In genomic region chr12:50453872-50454271, GRCh38 we compare ENCODE assay signal across 22 cellular contexts. TPM values are rescaled to one million over a fixed set of nuclear protein-coding genes. Genes with fewer than 3 reads are reported as not detected.
A peak's percentile ranks its signal among the peaks of the same experiment; 100 is the strongest.
DNase-seq lines count a peak whose midpoint lies in the region; ATAC-seq and TF ChIP-seq lines count a peak whose summit lies in the region.
"Had no signal": no experiment of that assay in that cellular context is flagged by ENCODE, and none has a peak within 500 bp of the region (broad histone marks: within the 10 kb centered on the region; RNA-seq: fewer than 3 reads in every experiment).

No MANE protein-coding gene starts in this region.

- ATAC-seq in SK-N-SH treated with all-trans-retinoic acid at 6 μM for 48 hours (no peak), GM23338 (no peak)
- no peak for ATAC-seq in activated T-cell treated with anti-CD3 and anti-CD28 coated beads, Interleukin-2, amount 50 U/mL, for 72 hours (replicated peaks in 1 of 2)
- ATAC-seq: GM12878, Panc1, Right ventricle myocardium inferior had no signal

- H3K27ac Mint-ChIP-seq in H9 (no peak overlapping the region), GM23338 (no peak overlapping the region)
- no peak overlapping the region for H3K27ac Mint-ChIP-seq in activated T-cell treated with anti-CD3 and anti-CD28 coated beads, Interleukin-2, amount 50 U/mL, for 72 hours

- TF ChIP-seq RAD21 in SK-N-SH (IDR thresholded peaks at IDR 0.05; ENCODE audit: low read length): no peak

- H3K4me3 ChIP-seq in SK-N-SH (ENCODE audit: low read depth in 2 of 2, low read length in 1 of 2) (no peak overlapping the region), SK-N-MC (peak overlapping the region; percentile 42; the same call in 1 of the 2 replicates), fibroblast of lung (replicated peaks in 1 of 4; ENCODE audit: control extremely low read depth in 1 of 4, insufficient read depth in 1 of 4, low read depth in 3 of 4, low read length in 4 of 4) (no peak overlapping the region), GM23338 (no peak overlapping the region)
- H3K4me3 ChIP-seq: BLaER1, GM12878, GM23248 had no signal

- no peak for DNase-seq in SK-N-SH
- peak; percentile 81 for DNase-seq in SK-N-MC (ENCODE audit: low read depth, low spot score)
- peak; percentile 5 to 16 for DNase-seq in fibroblast of lung (ENCODE audit: low read depth in 2 of 2)
- DNase-seq in H9: no peak
- DNase-seq in GM23338 (ENCODE audit: low spot score): no peak
- no peak for DNase-seq in activated T-cell treated with anti-CD3 and anti-CD28 coated beads, Interleukin-2, amount 50 U/mL, for 72 hours
- no peak for DNase-seq in activated effector memory CD4-positive, alpha-beta T cell treated with anti-CD3 and anti-CD28 coated beads, Interleukin-2, amount 50 U/mL, for 16 hours
- DNase-seq: CD8-positive, alpha-beta memory T cell; DMS79 treated with DMSO at 0.1 percent for 48 hours; KBM-7; NCI-H1048; NCI-H1436 treated with DMSO at 0.1 percent for 48 hours; NCI-H2081 treated with DMSO at 0.1 percent for 48 hours; NCI-H524; T-helper 1 cell had no signal

- H4K5ac ChIP-seq in H9 (ENCODE audit: insufficient read length, low read depth, low read length): no peak overlapping the region

- H3K27me3 ChIP-seq in SK-N-SH (ENCODE audit: insufficient read depth): no peaks in the 10 kb centered on the region
- H3K27me3 ChIP-seq in fibroblast of lung (ENCODE audit: control insufficient read depth, insufficient read depth, low read length): no peaks in the 10 kb centered on the region
- no peaks in the 10 kb centered on the region for H3K27me3 ChIP-seq in H9 (ENCODE audit: insufficient read depth, low read length)
- H3K27me3 ChIP-seq in GM23338 (ENCODE audit: insufficient read depth): no peaks in the 10 kb centered on the region
- H3K27me3 ChIP-seq: BLaER1 had no signal

- no peak overlapping the region for H3T11ph ChIP-seq in H9 (ENCODE audit: low read length)

- no peaks in the 10 kb centered on the region for H3K23me2 ChIP-seq in H9 (ENCODE audit: insufficient read length, low read depth, low read length, poor library complexity, severe bottlenecking)

- peaks cover 20 to 51% of the 10 kb centered on the region in 2 experiments for H3K36me3 ChIP-seq in SK-N-SH (replicated peaks in 1 of 2; ENCODE audit: control insufficient read depth in 1 of 2, insufficient read depth in 2 of 2, low read length in 1 of 2)
- peaks cover 40% of the 10 kb centered on the region for H3K36me3 ChIP-seq in SK-N-MC (ENCODE audit: insufficient read depth, low read length)
- H3K36me3 ChIP-seq in fibroblast of lung (ENCODE audit: control insufficient read depth, insufficient read depth, low read length): peaks cover 2% of the 10 kb centered on the region
- peaks cover 26% of the 10 kb centered on the region; the same call in 1 of the 2 replicates for H3K36me3 ChIP-seq in GM23338 (ENCODE audit: insufficient read depth)

- H2BK20ac ChIP-seq in H9 (ENCODE audit: low read depth, low read length, poor library complexity, severe bottlenecking): no peak overlapping the region

- no peak overlapping the region for H3K4ac ChIP-seq in H9 (ENCODE audit: low read depth, low read length)

- H3K9me2 ChIP-seq in SK-N-SH: no peaks in the 10 kb centered on the region
- no peaks in the 10 kb centered on the region for H3K9me2 ChIP-seq in GM23338 (ENCODE audit: insufficient read depth)

- H3K14ac ChIP-seq in H9 (ENCODE audit: insufficient read depth, low read length): no peak overlapping the region

- H3K18ac ChIP-seq in H9 (ENCODE audit: insufficient read length, low read depth, low read length): no peak overlapping the region

- H2AFZ ChIP-seq in SK-N-SH (ENCODE audit: low read depth) (no peak overlapping the region), fibroblast of lung (ENCODE audit: low read length) (no peak overlapping the region), H9 (ENCODE audit: low read length) (no peak overlapping the region), GM23338 (no peak overlapping the region)
- H2AFZ ChIP-seq: GM23248 had no signal

- no peaks in the 10 kb centered on the region for H3K4me1 ChIP-seq in SK-N-SH (ENCODE audit: control insufficient read depth in 1 of 2, insufficient read depth in 2 of 2, low read depth in 1 of 2, low read length in 1 of 2)
- no peaks in the 10 kb centered on the region for H3K4me1 ChIP-seq in fibroblast of lung (ENCODE audit: control insufficient read depth, extremely low read depth, insufficient read depth, low read length)
- H3K4me1 ChIP-seq in H9 (ENCODE audit: insufficient read depth, low read length): no peaks in the 10 kb centered on the region
- H3K4me1 ChIP-seq in GM23338 (ENCODE audit: insufficient read depth): no peaks in the 10 kb centered on the region
- H3K4me1 ChIP-seq: BLaER1 had no signal

- H2BK5ac ChIP-seq in H9 (ENCODE audit: insufficient read length, low read length): no peak overlapping the region

- H4K8ac ChIP-seq in H9 (replicated peaks; ENCODE audit: insufficient read length, low read depth, low read length): no peak overlapping the region

- H3K9ac ChIP-seq in SK-N-SH (no peak overlapping the region), SK-N-MC (ENCODE audit: insufficient read length) (peak overlapping the region; percentile 7), fibroblast of lung (ENCODE audit: insufficient read depth, low read length) (no peak overlapping the region), H9 (ENCODE audit: extremely low read depth, insufficient read length, low read length) (no peak overlapping the region)
- H3K9ac ChIP-seq: BLaER1, GM23248 had no signal

- TF ChIP-seq EP300 in SK-N-SH (IDR thresholded peaks at IDR 0.05; ENCODE audit: borderline replicate concordance in 1 of 2, low read depth in 1 of 2, low read length in 1 of 2): no peak

- H2BK15ac ChIP-seq in H9 (ENCODE audit: low read depth, low read length): no peak overlapping the region

- CTCF ChIA-PET in SK-N-SH (lab: Yijun Ruan, JAX): interaction anchor here (0.8 to 1.6 kb wide), 2 partner anchors 21 to 184 kb away, joined by 3 to 6 read pairs; no protein-coding TSS in a partner anchor

- H3K56ac ChIP-seq in H9 (ENCODE audit: insufficient read length, low read depth, low read length): no peak overlapping the region

- H2BK120ac ChIP-seq in H9 (ENCODE audit: low read depth, low read length, poor library complexity, severe bottlenecking): no peak overlapping the region

- H3K4me1 Mint-ChIP-seq in H9 (peaks cover 0 to 3% of the 10 kb centered on the region in 2 experiments; a peak in 1 of 4 replicates), GM23338 (peaks cover 2% of the 10 kb centered on the region; the same call in 1 of the 3 replicates)
- H3K4me1 Mint-ChIP-seq in activated T-cell treated with anti-CD3 and anti-CD28 coated beads, Interleukin-2, amount 50 U/mL, for 72 hours (ENCODE audit: low read depth): no peaks in the 10 kb centered on the region

- TF ChIP-seq CTCF in SK-N-SH (IDR thresholded peaks at IDR 0.05): no peak
- no peak for TF ChIP-seq CTCF in fibroblast of lung (conservative IDR thresholded peaks at IDR 0.05 in 1 of 2, IDR thresholded peaks at IDR 0.05 in 1 of 2; ENCODE audit: low read depth in 1 of 2, low read length in 2 of 2)
- TF ChIP-seq CTCF in H9 (conservative IDR thresholded peaks at IDR 0.05): no peak
- no peak for TF ChIP-seq CTCF in GM23338 (conservative IDR thresholded peaks at IDR 0.05; ENCODE audit: low read depth in 2 of 2)

- H3K79me2 ChIP-seq in SK-N-SH (ENCODE audit: insufficient read depth) (peaks cover 6% of the 10 kb centered on the region; the same call in 1 of the 2 replicates), fibroblast of lung (ENCODE audit: control insufficient read depth, insufficient read depth, low read length) (no peaks in the 10 kb centered on the region), H9 (ENCODE audit: insufficient read depth, low read length) (no peaks in the 10 kb centered on the region), GM23338 (replicated peaks; ENCODE audit: insufficient read depth) (peaks cover 10% of the 10 kb centered on the region)

- H4K20me1 ChIP-seq in SK-N-SH (ENCODE audit: insufficient read depth): no peaks in the 10 kb centered on the region
- no peaks in the 10 kb centered on the region for H4K20me1 ChIP-seq in fibroblast of lung (ENCODE audit: control insufficient read depth, extremely low read depth, insufficient read depth, low read length)
- no peaks in the 10 kb centered on the region for H4K20me1 ChIP-seq in H9 (ENCODE audit: control insufficient read depth, insufficient read depth, insufficient read length)
- H4K20me1 ChIP-seq in GM23338 (replicated peaks; ENCODE audit: insufficient read depth): no peaks in the 10 kb centered on the region; the same call in none of the 2 replicates
- H4K20me1 ChIP-seq: BLaER1 had no signal

- H3K23ac ChIP-seq in H9 (ENCODE audit: insufficient read length, low read depth, low read length): no peak overlapping the region

- H3F3A ChIP-seq in SK-N-SH (replicated peaks; ENCODE audit: insufficient read depth) (peaks cover 7% of the 10 kb centered on the region), GM23338 (replicated peaks; ENCODE audit: low read depth) (no peaks in the 10 kb centered on the region)

- H3K4me3 Mint-ChIP-seq in H9 (no peak overlapping the region), GM23338 (no peak overlapping the region)
- H3K4me3 Mint-ChIP-seq in activated T-cell treated with anti-CD3 and anti-CD28 coated beads, Interleukin-2, amount 50 U/mL, for 72 hours: no peak overlapping the region
- H3K4me3 Mint-ChIP-seq: CD8-positive, alpha-beta memory T cell had no signal

- H3K9me3 ChIP-seq in SK-N-SH: no peaks in the 10 kb centered on the region
- no peaks in the 10 kb centered on the region for H3K9me3 ChIP-seq in SK-N-MC (ENCODE audit: low read depth, low read length)
- no peaks in the 10 kb centered on the region for H3K9me3 ChIP-seq in fibroblast of lung (ENCODE audit: control insufficient read depth, insufficient read depth, low read depth, low read length)
- no peaks in the 10 kb centered on the region for H3K9me3 ChIP-seq in H9 (ENCODE audit: control insufficient read depth, low read depth, low read length)
- H3K9me3 ChIP-seq: BLaER1 had no signal

- no peaks in the 10 kb centered on the region for H3K9me3 Mint-ChIP-seq in H9
- no peaks in the 10 kb centered on the region for H3K9me3 Mint-ChIP-seq in GM23338
- H3K9me3 Mint-ChIP-seq in activated T-cell treated with anti-CD3 and anti-CD28 coated beads, Interleukin-2, amount 50 U/mL, for 72 hours: no peaks in the 10 kb centered on the region
- H3K9me3 Mint-ChIP-seq: CD8-positive, alpha-beta memory T cell had no signal

- no peaks in the 10 kb centered on the region; the same call in 1 of the 2 replicates for H3K27me3 Mint-ChIP-seq in H9 (ENCODE audit: low read depth)
- H3K27me3 Mint-ChIP-seq in GM23338 (ENCODE audit: insufficient read depth, low read depth, poor library complexity): peaks cover 9% of the 10 kb centered on the region
- H3K27me3 Mint-ChIP-seq in activated T-cell treated with anti-CD3 and anti-CD28 coated beads, Interleukin-2, amount 50 U/mL, for 72 hours (ENCODE audit: low read depth): no peaks in the 10 kb centered on the region
- H3K27me3 Mint-ChIP-seq: CD8-positive, alpha-beta memory T cell had no signal

- no peaks in the 10 kb centered on the region for H3K79me1 ChIP-seq in H9 (ENCODE audit: insufficient read depth, low read depth, low read length, poor library complexity, severe bottlenecking)

- no peak overlapping the region for H2BK12ac ChIP-seq in H9 (ENCODE audit: insufficient read length, low read depth, low read length)

- POLR2A ChIA-PET in SK-N-SH (lab: Yijun Ruan, JAX): no interaction called here

- 95% methylated on average over 5 of the region's 5 CpGs for WGBS in SK-N-SH (ENCODE audit: low lambda C conversion rate)
- WGBS in H9 (ENCODE audit: extremely low coverage, insufficient read length, low lambda C conversion rate): no CpG with 5 or more reads among the region's 5 CpGs

- peaks cover 20 to 69% (median 38%) of the 10 kb centered on the region in 3 experiments for H3K36me3 Mint-ChIP-seq in H9 (ENCODE audit: insufficient read depth in 1 of 3, low read depth in 3 of 3)
- H3K36me3 Mint-ChIP-seq in GM23338 (ENCODE audit: low read depth): peaks cover 42% of the 10 kb centered on the region
- H3K36me3 Mint-ChIP-seq in activated T-cell treated with anti-CD3 and anti-CD28 coated beads, Interleukin-2, amount 50 U/mL, for 72 hours (ENCODE audit: insufficient read depth in 2 of 2): peaks cover 1 to 14% of the 10 kb centered on the region in 2 donors

- no peak overlapping the region for H3K4me2 ChIP-seq in SK-N-SH
- no peak overlapping the region for H3K4me2 ChIP-seq in fibroblast of lung (ENCODE audit: extremely low read depth, insufficient read depth, low read length)
- no peak overlapping the region for H3K4me2 ChIP-seq in H9 (ENCODE audit: insufficient read depth, insufficient read length, low read length)
- H3K4me2 ChIP-seq in GM23338: no peak overlapping the region
- H3K4me2 ChIP-seq: BLaER1 had no signal

- H3K27ac ChIP-seq in SK-N-SH (ENCODE audit: low read depth in 2 of 2, low read length in 1 of 2) (no peak overlapping the region), SK-N-MC (peak overlapping the region; percentile 87), fibroblast of lung (ENCODE audit: insufficient read depth, low read length) (no peak overlapping the region), H9 (ENCODE audit: insufficient read length, low read depth, low read length) (no peak overlapping the region), GM23338 (ENCODE audit: low read depth) (no peak overlapping the region)
- H3K27ac ChIP-seq: 22Rv1, BLaER1, GM23248 had no signal

- H2AK5ac ChIP-seq in H9 (ENCODE audit: insufficient read length, low read length): no peak overlapping the region

- H4K91ac ChIP-seq in H9 (ENCODE audit: insufficient read length, low read depth, low read length): no peak overlapping the region

RNA-seq across cellular contexts. Expression of gene DIP2B, which starts 50.9 kb away (rescaled TPM):
- polyA plus RNA-seq in SK-N-SH (2012; rRNA removed): 6.6 and 8.6 TPM in 2 replicates
- polyA plus RNA-seq in SK-N-SH (2012; cell fraction: cytosol; rRNA removed): 6.8 and 7.6 TPM in 2 replicates
- polyA plus RNA-seq in SK-N-SH (2012; cell fraction: nucleus; rRNA removed): 6.5 and 11.6 TPM in 2 replicates
- total RNA-seq in fibroblast of lung: 19.5 and 21.0 TPM in 2 replicates
- polyA plus RNA-seq in fibroblast of lung: 12.6 and 15.0 TPM in 2 replicates
- 7.5 and 9.3 TPM in 2 replicates for polyA plus RNA-seq in fibroblast of lung (2012)
- 32.5 and 68.7 TPM in 2 replicates for polyA minus RNA-seq in fibroblast of lung (ENCODE audit: low replicate concordance)
- 20.0 and 21.6 TPM in 2 replicates for total RNA-seq in H9 (2021)
- 35.0 and 36.4 TPM in 2 replicates for total RNA-seq in GM23338 (2014; rRNA removed; shearing (Covaris generic))
- 8.0 and 8.9 TPM in 2 replicates for polyA plus RNA-seq in GM23338 (2016; fragmentation: Nextera tagmentation; extraction: Ambion mirVana)
- 10 to 100 TPM; 25.4 to 28.1 TPM for total RNA-seq in activated T-cell treated with anti-CD3 and anti-CD28 coated beads, Interleukin-2, amount 50 U/mL, for 72 hours

RNA-seq across cellular contexts. Expression of gene LARP4, which starts 53.2 kb away (rescaled TPM):
- polyA plus RNA-seq in SK-N-SH (2012; rRNA removed): 10.8 and 12.9 TPM in 2 replicates
- polyA plus RNA-seq in SK-N-SH (2012; cell fraction: cytosol; rRNA removed): 12.5 and 12.7 TPM in 2 replicates
- 7.8 and 15.5 TPM in 2 replicates for polyA plus RNA-seq in SK-N-SH (2012; cell fraction: nucleus; rRNA removed)
- total RNA-seq in fibroblast of lung: 33.9 TPM in 2 replicates
- 25.1 and 33.9 TPM in 2 replicates for polyA plus RNA-seq in fibroblast of lung
- 15.1 and 20.6 TPM in 2 replicates for polyA plus RNA-seq in fibroblast of lung (2012)
- 4.4 and 7.0 TPM in 2 replicates for polyA minus RNA-seq in fibroblast of lung (ENCODE audit: low replicate concordance)
- 82.3 and 87.1 TPM in 2 replicates for total RNA-seq in H9 (2021)
- total RNA-seq in GM23338 (2014; rRNA removed; shearing (Covaris generic)): 55.9 and 59.1 TPM in 2 replicates
- 76.8 and 88.8 TPM in 2 replicates for polyA plus RNA-seq in GM23338 (2016; fragmentation: Nextera tagmentation; extraction: Ambion mirVana)
- total RNA-seq in activated T-cell treated with anti-CD3 and anti-CD28 coated beads, Interleukin-2, amount 50 U/mL, for 72 hours: 10 to 100 TPM; 51.3 to 66.1 TPM

RNA-seq across cellular contexts. Expression of gene FAM186A, which starts 57.5 kb away (rescaled TPM):
- not detected in 2 replicates for polyA plus RNA-seq in SK-N-SH (2012; rRNA removed)
- not detected in 2 replicates for polyA plus RNA-seq in SK-N-SH (2012; cell fraction: cytosol; rRNA removed)
- polyA plus RNA-seq in SK-N-SH (2012; cell fraction: nucleus; rRNA removed): not detected in 2 replicates
- under 0.01 TPM in 1 of 2 replicates, not detected in the other for total RNA-seq in fibroblast of lung
- not detected in 2 replicates for polyA plus RNA-seq in fibroblast of lung
- 0.03 TPM in 1 of 2 replicates, not detected in the other for polyA plus RNA-seq in fibroblast of lung (2012)
- not detected in 2 replicates for polyA minus RNA-seq in fibroblast of lung (ENCODE audit: low replicate concordance)
- not detected in 2 replicates for total RNA-seq in H9 (2021)
- total RNA-seq in GM23338 (2014; rRNA removed; shearing (Covaris generic)): not detected in 2 replicates
- polyA plus RNA-seq in GM23338 (2016; fragmentation: Nextera tagmentation; extraction: Ambion mirVana): not detected in 2 replicates
- not detected for total RNA-seq in activated T-cell treated with anti-CD3 and anti-CD28 coated beads, Interleukin-2, amount 50 U/mL, for 72 hours
- total RNA-seq: CD8-positive, alpha-beta memory T cell; GM12878; GM23248; Right ventricle myocardium inferior had no signal
- polyA plus RNA-seq: CD8-positive, alpha-beta memory T cell; GM23248 had no signal

Comparison
In these comparisons a context has a peak if more than half of its experiments do, and no peak if none do; other contexts are left out.
1. DNase-seq: peak in SK-N-MC (single experiment) and fibroblast of lung (2 of 2); none in SK-N-SH (single experiment), H9 (single experiment), GM23338 (single experiment), activated T-cell treated with anti-CD3 and anti-CD28 coated beads, Interleukin-2, amount 50 U/mL, for 72 hours (0 of 2) and activated effector memory CD4-positive, alpha-beta T cell treated with anti-CD3 and anti-CD28 coated beads, Interleukin-2, amount 50 U/mL, for 16 hours (single experiment).